8 cellular contexts compared by ENCODE assay signal in the genomic region with DNA sequence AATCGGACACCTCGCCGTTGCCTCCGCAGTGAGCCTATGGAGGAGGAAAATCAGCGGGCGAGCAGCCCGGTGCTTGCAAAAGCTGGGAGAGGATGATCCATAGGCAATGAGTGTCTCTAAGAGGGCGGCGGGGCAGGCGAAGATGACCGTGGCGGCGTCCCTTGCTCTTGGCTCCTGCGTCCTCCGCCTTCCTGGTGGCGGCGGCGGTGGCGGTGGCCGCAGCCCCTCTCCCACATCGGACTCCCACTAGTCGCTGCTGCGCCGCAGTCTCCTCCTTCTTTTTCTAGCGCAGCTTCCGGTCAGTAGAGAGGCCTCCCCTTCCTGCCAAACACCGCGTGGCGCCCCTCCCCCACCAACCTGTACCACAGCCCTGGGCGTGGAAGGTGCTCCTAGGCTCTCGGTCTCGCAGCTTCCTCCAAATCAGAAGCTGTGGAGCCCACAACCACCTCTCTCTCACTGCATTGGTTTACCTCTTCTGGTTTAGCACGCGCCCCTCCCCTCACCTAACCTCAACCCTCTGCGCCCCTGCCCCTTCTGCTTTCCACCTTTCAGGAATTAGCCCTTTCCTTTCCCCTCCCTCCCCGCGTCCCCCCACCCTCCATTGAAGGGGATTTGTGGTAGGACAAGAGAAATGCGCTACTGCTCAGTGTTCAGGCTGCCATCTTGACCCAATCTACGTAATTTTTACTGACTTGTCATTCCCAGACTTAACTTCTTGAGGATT. TPM values are rescaled to one million over a fixed set of nuclear protein-coding genes. Genes with fewer than 3 reads are reported as not detected.
DNase-seq lines count a peak whose midpoint lies in the region; ATAC-seq and TF ChIP-seq lines count a peak whose summit lies in the region.

Gene SPIN3, minus strand, starts transcription at position 271 of the 724 bp plus-strand sequence. CDS start 594 bp downstream, outside the sequence.

- H3K27me3 ChIP-seq in gastroesophageal sphincter (no peaks in the 10 kb centered on the region), neural progenitor cell (no peaks in the 10 kb centered on the region), subcutaneous abdominal adipose tissue (ENCODE audit: control insufficient read depth in 5 of 5, insufficient read depth in 4 of 5, low read length in 5 of 5) (peaks cover 0 to 6% (median 3%) of the 10 kb centered on the region in 5 donors)

- TF ChIP-seq EP300 in gastroesophageal sphincter (IDR thresholded peaks at IDR 0.05) = no peak

- H3K36me3 ChIP-seq in gastroesophageal sphincter (no peaks in the 10 kb centered on the region), neural progenitor cell (no peaks in the 10 kb centered on the region), subcutaneous abdominal adipose tissue (ENCODE audit: control insufficient read depth in 5 of 5, insufficient read depth in 5 of 5, low read length in 5 of 5) (peaks cover 0 to 3% (median 0%) of the 10 kb centered on the region in 5 donors)

- CTCF ChIA-PET in RWPE1 (lab: Yijun Ruan, JAX) = no interaction called here

- H3K4me3 ChIP-seq in gastroesophageal sphincter (peak within 1 kb of the TSS; percentile 67 to 99), neural progenitor cell (peak within 1 kb of the TSS; percentile 58), subcutaneous abdominal adipose tissue (ENCODE audit: low read depth in 1 of 5, low read length in 5 of 5) (peak within 1 kb of the TSS; percentile 68 to 83 (median 79))

- peak in 1 of 2 donors; percentile 28 for TF ChIP-seq POLR2A in gastroesophageal sphincter (IDR thresholded peaks at IDR 0.05)

- peak within 1 kb of the TSS; percentile 73 for H2AFZ ChIP-seq in neural progenitor cell (replicated peaks)

- H3K9me3 Mint-ChIP-seq in neural progenitor cell = peaks cover 5% of the 10 kb centered on the region

- peak within 1 kb of the TSS; percentile 70 for H3K27ac ChIP-seq in RWPE1
- H3K27ac ChIP-seq in gastroesophageal sphincter = peak within 1 kb of the TSS; percentile 72 to 80 (median 80)
- H3K27ac ChIP-seq in neural progenitor cell = peak within 1 kb of the TSS; percentile 90
- H3K27ac ChIP-seq in subcutaneous abdominal adipose tissue (ENCODE audit: low read depth, low read length) = no peak within 1 kb of the TSS

- peak; percentile 73 for DNase-seq in D341Med (ENCODE audit: low spot score)
- peak; percentile 86 for DNase-seq in HT1080 (ENCODE audit: low read depth)
- peak; percentile 53 for DNase-seq in RWPE1 (ENCODE audit: low spot score)
- DNase-seq in activated naive CD4-positive, alpha-beta T cell (lab: John Stamatoyannopoulos, UW) = peak; percentile 6 to 47 (median 18)
- DNase-seq in neural progenitor cell (ENCODE audit: low spot score) = peak; percentile 89

- H3K4me1 Mint-ChIP-seq in neural progenitor cell = peaks cover 9% of the 10 kb centered on the region

- H3F3A ChIP-seq in neural progenitor cell (ENCODE audit: low read depth) = peaks cover 13% of the 10 kb centered on the region

- ATAC-seq in GM21390 (IDR thresholded peaks at IDR 0.05; ENCODE audit: unreplicated experiment) (peak; percentile 97), gastroesophageal sphincter (peak; percentile 92)

- H3K9me3 ChIP-seq in gastroesophageal sphincter (no peaks in the 10 kb centered on the region), neural progenitor cell (ENCODE audit: low read depth) (no peaks in the 10 kb centered on the region), subcutaneous abdominal adipose tissue (ENCODE audit: control insufficient read depth in 5 of 5, low read length in 5 of 5) (peaks cover 0 to 4% (median 0%) of the 10 kb centered on the region in 5 donors)

- TF ChIP-seq CTCF in RWPE1 (conservative IDR thresholded peaks at IDR 0.05; ENCODE audit: low read depth) (no peak), gastroesophageal sphincter (IDR thresholded peaks at IDR 0.05) (no peak), neural progenitor cell (IDR thresholded peaks at IDR 0.05) (no peak)

- H3K4me1 ChIP-seq in gastroesophageal sphincter (peaks cover 0 to 16% (median 0%) of the 10 kb centered on the region in 3 donors), neural progenitor cell (peaks cover 9% of the 10 kb centered on the region), subcutaneous abdominal adipose tissue (ENCODE audit: control insufficient read depth in 5 of 5, insufficient read depth in 5 of 5, low read length in 5 of 5) (peaks cover 0 to 11% (median 8%) of the 10 kb centered on the region in 5 donors)

- H3K9ac ChIP-seq in neural progenitor cell = peak within 1 kb of the TSS; percentile 23
- peak within 1 kb of the TSS in 4 of 5 donors; percentile 60 to 71 (median 64) for H3K9ac ChIP-seq in subcutaneous abdominal adipose tissue (ENCODE audit: low read length in 5 of 5)

- H3K27me3 Mint-ChIP-seq in neural progenitor cell (ENCODE audit: insufficient read depth, low read depth) = no peaks in the 10 kb centered on the region

- peak within 1 kb of the TSS; percentile 71 for H3K4me2 ChIP-seq in neural progenitor cell

- H3K79me2 ChIP-seq in neural progenitor cell (ENCODE audit: low read depth) = peaks cover 16% of the 10 kb centered on the region

- H4K20me1 ChIP-seq in neural progenitor cell (ENCODE audit: low read depth) = no peaks in the 10 kb centered on the region

- WGBS in gastroesophageal sphincter (ENCODE audit: low coverage in 1 of 2), 2 donors = 0 to 8% methylated on average over 2 to 3 of the region's 39 CpGs

- H3K36me3 Mint-ChIP-seq in neural progenitor cell = peaks cover 26% of the 10 kb centered on the region

- H3K4me3 Mint-ChIP-seq in neural progenitor cell = peak within 1 kb of the TSS; percentile 95

- peak within 1 kb of the TSS; percentile 95 for H3K27ac Mint-ChIP-seq in neural progenitor cell

- POLR2A ChIA-PET in RWPE1 (lab: Yijun Ruan, JAX; ENCODE audit: low non-redundant PET) = no interaction called here

RNA-seq across cellular contexts. Expression of gene SPIN3, which starts in this region (rescaled TPM):
- total RNA-seq in HT1080 (2014; rRNA removed; shearing (Covaris generic)) = 7.1 and 13.4 TPM in 2 replicates
- 8.2 and 8.9 TPM in 2 replicates for polyA plus RNA-seq in HT1080 (2015; cell fraction: cytosol; rRNA removed)
- polyA plus RNA-seq in HT1080 (2015; cell fraction: nucleus; rRNA removed) = 39.3 and 42.6 TPM in 2 replicates
- 10 to 100 TPM in 1 of 4 donors, 1 to 10 TPM in 3; 4.7 to 15.7 (median 7.8) TPM for total RNA-seq in gastroesophageal sphincter
- total RNA-seq in neural progenitor cell (ENCODE audit: low replicate concordance) = 17.8 and 22.0 TPM in 2 replicates

Comparison
In these comparisons a context has a peak if more than half of its experiments do, and no peak if none do; other contexts are left out.
1. DNase-seq: peak in every context shown above with its lines; median percentile 89 in neural progenitor cell; 86 in HT1080; 73 in D341Med; 53 in RWPE1; 18 in activated naive CD4-positive, alpha-beta T cell.